Comparison of ENCODE assay signal across 35 cellular contexts in the genomic region with DNA sequence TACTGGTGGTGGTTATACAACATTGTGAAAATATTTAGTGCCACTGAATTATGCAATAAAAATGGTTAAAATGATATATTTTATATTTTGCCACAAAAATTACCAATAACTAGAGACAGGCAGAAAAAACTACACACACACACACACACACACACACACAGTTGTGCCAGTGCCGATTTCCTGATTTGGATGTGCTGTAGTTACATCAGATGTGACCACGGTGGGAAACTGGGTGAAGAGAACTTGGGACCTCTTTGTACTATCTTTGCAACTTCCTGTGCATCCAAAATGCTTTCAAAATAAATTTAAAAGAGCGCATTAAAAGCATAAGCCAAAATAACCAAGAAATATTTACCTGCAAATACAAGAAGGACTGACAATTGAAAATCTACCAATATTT.
"Had no signal": no experiment of that assay in that cellular context is flagged by ENCODE, and none has a peak within 500 bp of the region (broad histone marks: within the 10 kb centered on the region; RNA-seq: fewer than 3 reads in every experiment).

No MANE protein-coding gene starts in this region.

- H3K9me3 ChIP-seq: MG63 had no signal

- H3K4me3 ChIP-seq: MG63 had no signal

- H3K27me3 ChIP-seq: MG63 had no signal

- DNase-seq: Karpas-422, Kasumi-1, MG63, MM.1S, MV-4-11, NCI-H1048, NCI-H1092, NCI-H1092 treated with DMSO at 0.1 percent for 48 hours, NCI-H1105, NCI-H1105 treated with DMSO at 0.1 percent for 48 hours, NCI-H1417, NCI-H1417 treated with DMSO at 0.1 percent for 48 hours, NCI-H1436, NCI-H1436 treated with DMSO at 0.1 percent for 48 hours, NCI-H146, NCI-H1694, NCI-H1694 treated with DMSO at 0.1 percent for 48 hours, NCI-H187, NCI-H187 treated with DMSO at 0.1 percent for 48 hours, NCI-H1930, NCI-H2029, NCI-H2029 treated with DMSO at 0.1 percent for 48 hours, NCI-H2081, NCI-H2081 treated with DMSO at 0.1 percent for 48 hours, NCI-H2107, NCI-H2171, NCI-H2171 treated with DMSO at 0.1 percent for 48 hours, NCI-H2227 treated with DMSO at 0.1 percent for 48 hours, NCI-H226, NCI-H345, NCI-H446, NCI-H446 treated with DMSO at 0.1 percent for 48 hours, NCI-H510A, NCI-H510A treated with DMSO at 0.1 percent for 48 hours, NCI-H524 had no signal

- H3K36me3 ChIP-seq: MG63 had no signal
